8 cellular contexts compared by ENCODE assay signal in the genomic region with DNA sequence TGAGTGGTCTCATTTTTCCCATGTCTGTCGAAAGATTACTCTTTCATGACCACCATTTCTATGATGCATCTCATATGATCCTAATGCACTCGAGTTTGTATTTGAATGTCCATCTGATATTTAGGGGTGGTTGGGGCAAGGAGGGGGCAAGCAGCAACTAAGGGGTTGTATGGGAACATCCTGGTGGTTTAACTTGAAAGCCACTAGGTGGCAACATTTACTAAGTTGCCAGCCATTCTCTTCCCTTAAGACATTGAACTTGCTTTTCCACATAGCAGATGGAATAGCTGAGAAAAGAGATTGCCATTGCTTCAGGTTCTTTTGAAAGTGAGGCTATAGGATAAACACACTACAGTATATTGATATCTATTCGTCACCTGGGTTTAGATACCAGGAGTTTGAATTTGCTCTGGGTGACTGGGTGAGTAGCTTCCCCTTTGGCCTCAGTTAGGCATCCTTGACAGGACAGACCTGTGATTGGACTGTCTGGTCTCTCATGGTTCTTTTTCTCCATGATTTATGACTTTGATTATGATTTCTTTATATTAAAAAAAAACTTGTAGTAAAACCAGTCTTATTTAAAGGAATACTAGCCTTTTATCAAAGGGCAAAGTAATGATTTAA. TPM values are rescaled to one million over a fixed set of nuclear protein-coding genes. Genes with fewer than 3 reads are reported as not detected.
A peak's percentile ranks its signal among the peaks of the same experiment; 100 is the strongest.
DNase-seq lines count a peak whose midpoint lies in the region; ATAC-seq, FAIRE-seq and TF ChIP-seq lines count a peak whose summit lies in the region.

No MANE protein-coding gene starts in this region.

- intact Hi-C loops in adrenal gland (cut with DNase I) (loop anchor here in 1 of 2 donors (10.0 kb wide), 2 partner anchors 369 to 449 kb away; partner anchors contain the start of gene HORMAD2), tibial artery (cut with DNase I; ENCODE audit: low total_unique reads) (loop anchor here (10.0 kb wide), 2 partner anchors 369 to 449 kb away; partner anchors contain the start of gene HORMAD2)

- TF ChIP-seq POLR2A in adrenal gland (IDR thresholded peaks at IDR 0.05), result no peak

- FAIRE-seq in A204.1 (lab: Jason Lieb, UNC), result peak; percentile 91

- H3K4me1 ChIP-seq in adrenal gland (replicated peaks in 1 of 2) (peaks cover 0 to 29% of the 10 kb centered on the region in 2 donors), tibial artery (no peaks in the 10 kb centered on the region)

- H3K4me3 ChIP-seq in adrenal gland, result no peak overlapping the region
- no peak overlapping the region for H3K4me3 ChIP-seq in tibial artery

- no peaks in the 10 kb centered on the region for H3K27me3 ChIP-seq in adrenal gland
- no peaks in the 10 kb centered on the region for H3K27me3 ChIP-seq in tibial artery

- TF ChIP-seq CTCF in adrenal gland (IDR thresholded peaks at IDR 0.05) (peak; percentile 40 to 68 (median 63)), tibial artery (IDR thresholded peaks at IDR 0.05) (peak; percentile 44 to 54)

- H3K36me3 ChIP-seq in adrenal gland (replicated peaks in 1 of 2) (peaks cover 0 to 3% of the 10 kb centered on the region in 2 donors), tibial artery (peaks cover 0 to 22% (median 7%) of the 10 kb centered on the region in 3 donors)

- 24 to 44% (median 34%) methylated on average over 3 of the region's 3 CpGs for WGBS in adrenal gland, 4 donors

- H3K27ac ChIP-seq in adrenal gland (no peak overlapping the region), tibial artery (no peak overlapping the region)

- ATAC-seq in GM21619 (IDR thresholded peaks at IDR 0.05; ENCODE audit: unreplicated experiment) (no peak), HG02588 (IDR thresholded peaks at IDR 0.05; ENCODE audit: unreplicated experiment) (no peak)

- H3K9me3 ChIP-seq in adrenal gland (replicated peaks in 1 of 3), result no peaks in the 10 kb centered on the region
- H3K9me3 ChIP-seq in tibial artery, result no peaks in the 10 kb centered on the region

- peak; percentile 67 for DNase-seq in GM03348 (ENCODE audit: low spot score)
- DNase-seq in NCI-H2171 treated with DMSO at 0.1 percent for 48 hours (lab: John Stamatoyannopoulos, UW), result peak; percentile 87
- peak in 1 of 7 donors; percentile 13 for DNase-seq in adrenal gland
- peak; percentile 20 for DNase-seq in iPS DF 19.7 (ENCODE audit: low read depth, low spot score)
- no peak for DNase-seq in tibial artery

RNA-seq across cellular contexts. Expression of gene NF2, which starts 32.4 kb away (rescaled TPM):
- 10 to 100 TPM; 43.3 to 67.4 (median 55.5) TPM for total RNA-seq in adrenal gland
- polyA plus RNA-seq in adrenal gland, result 10 to 100 TPM; 12.2 to 22.2 (median 18.6) TPM

RNA-seq across cellular contexts. Expression of gene NIPSNAP1, which starts 54.9 kb away (rescaled TPM):
- total RNA-seq in adrenal gland, result 10 to 100 TPM; 40.9 to 84.1 (median 60.4) TPM
- 10 to 100 TPM; 33.1 to 85.7 (median 35.3) TPM for polyA plus RNA-seq in adrenal gland

Comparison
In these comparisons a context has a peak if more than half of its experiments do, and no peak if none do; other contexts are left out.
1. DNase-seq: peak in GM03348 (single experiment), NCI-H2171 treated with DMSO at 0.1 percent for 48 hours (single experiment) and iPS DF 19.7 (single experiment); none in tibial artery (0 of 2).